Comparison of ENCODE assay signal across 24 cellular contexts in the genomic region with DNA sequence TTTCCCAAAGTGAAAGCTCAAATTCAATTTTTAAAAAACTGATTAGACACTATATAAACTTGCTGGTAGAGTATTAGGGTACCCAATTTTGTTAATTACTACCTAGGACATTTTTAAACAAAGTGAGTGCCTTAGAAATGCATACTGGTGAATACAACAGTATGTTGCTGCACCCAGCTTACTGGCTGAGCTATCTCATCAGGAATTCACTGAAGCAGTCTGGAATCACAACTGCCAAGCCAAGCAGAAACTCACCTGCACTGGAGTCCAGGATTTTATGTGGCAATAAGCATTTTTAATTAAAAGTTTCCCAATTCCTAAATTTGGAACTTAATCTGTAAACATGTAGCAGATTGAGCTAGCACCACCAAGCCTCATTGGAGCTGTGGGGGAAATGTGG.
"Had no signal": no experiment of that assay in that cellular context is flagged by ENCODE, and none has a peak within 500 bp of the region (broad histone marks: within the 10 kb centered on the region; RNA-seq: fewer than 3 reads in every experiment).

No MANE protein-coding gene starts in this region.

- H3K4me3 Mint-ChIP-seq: dendritic cell treated with granulocyte-macrophage colony-stimulating factor and Interleukin-4, amounts not matched to agents 40 ng/mL and 50 ng/mL, for 4 days; natural killer cell had no signal

- H3K4me1 ChIP-seq: breast epithelium, gastroesophageal sphincter, lower lobe of right lung, tibial nerve had no signal

- DNase-seq: activated CD4-positive, alpha-beta T cell treated with anti-CD3 and anti-CD28 coated beads for 1 hour; activated CD8-positive, alpha-beta memory T cell treated with anti-CD3 and anti-CD28 coated beads for 24 hours; activated CD8-positive, alpha-beta memory T cell treated with anti-CD3 and anti-CD28 coated beads, Interleukin-2, amount 50 U/mL, for 48 hours; activated effector memory CD4-positive, alpha-beta T cell treated with Interleukin-2 at 50 U/mL for 16 hours; activated naive CD4-positive, alpha-beta T cell treated with anti-CD3 and anti-CD28 coated beads, Interleukin-2, amount 50 U/mL, for 16 hours; activated T-cell treated with anti-CD3 and anti-CD28 coated beads, Interleukin-2, amount 50 U/mL, for 48 hours; aorta; effector memory CD4-positive, alpha-beta T cell; heart right ventricle; lower lobe of right lung; natural killer cell; nucleus accumbens; posterior cingulate gyrus; stimulated activated CD4-positive, alpha-beta T cell treated with anti-CD3 and anti-CD28 coated beads, Interleukin-12 subunit alpha, Interleukin-12 subunit beta, amount 100 ng/mL, for 4 hours; stimulated activated CD4-positive, alpha-beta T cell treated with anti-CD3 and anti-CD28 coated beads, Interleukin-1b, Interleukin-23, amount 100 ng/mL, for 48 hours; stimulated activated naive CD4-positive, alpha-beta T cell treated with Interleukin-2 at 50 U/mL for 16 hours; SW 1271; T-helper 2 cell had no signal

- ATAC-seq: gastroesophageal sphincter, heart right ventricle, natural killer cell had no signal

- H3K9me3 Mint-ChIP-seq: dendritic cell treated with granulocyte-macrophage colony-stimulating factor and Interleukin-4, amounts not matched to agents 40 ng/mL and 50 ng/mL, for 4 days; natural killer cell had no signal

- H3K27me3 ChIP-seq: breast epithelium, gastroesophageal sphincter, heart right ventricle, tibial nerve, vagina had no signal

- H3K4me3 ChIP-seq: breast epithelium, gastroesophageal sphincter, heart right ventricle, lower lobe of right lung, tibial nerve, vagina had no signal

- H3K9me3 ChIP-seq: breast epithelium, gastroesophageal sphincter, heart right ventricle, lower lobe of right lung, tibial nerve, vagina had no signal

- H3K27ac Mint-ChIP-seq: dendritic cell treated with granulocyte-macrophage colony-stimulating factor and Interleukin-4, amounts not matched to agents 40 ng/mL and 50 ng/mL, for 4 days; natural killer cell had no signal

- H3K27me3 Mint-ChIP-seq: dendritic cell treated with granulocyte-macrophage colony-stimulating factor and Interleukin-4, amounts not matched to agents 40 ng/mL and 50 ng/mL, for 4 days had no signal

- H3K27ac ChIP-seq: breast epithelium, gastroesophageal sphincter, heart right ventricle, lower lobe of right lung, tibial nerve, vagina, VCaP had no signal

- H3K36me3 Mint-ChIP-seq: natural killer cell had no signal

- H3K36me3 ChIP-seq: breast epithelium, lower lobe of right lung, tibial nerve, vagina had no signal

- H3K4me1 Mint-ChIP-seq: natural killer cell had no signal
